In genomic region chr13:30376426-30377311, GRCh38 we compare ENCODE assay signal across 8 cellular contexts. TPM values are rescaled to one million over a fixed set of nuclear protein-coding genes. Genes with fewer than 3 reads are reported as not detected.
A peak's percentile ranks its signal among the peaks of the same experiment; 100 is the strongest.
DNase-seq lines count a peak whose midpoint lies in the region; ATAC-seq and TF ChIP-seq lines count a peak whose summit lies in the region.

No MANE protein-coding gene starts in this region.

- intact Hi-C loops in sigmoid colon (cut with DNase I), result no loop called here

- TF ChIP-seq CTCF in GM06990 (IDR thresholded peaks at IDR 0.05; ENCODE audit: insufficient read depth, low read length, poor library complexity, severe bottlenecking) (no peak), KMS-11 (conservative IDR thresholded peaks at IDR 0.05; ENCODE audit: low read depth, low read length) (no peak), foreskin keratinocyte (conservative IDR thresholded peaks at IDR 0.05) (no peak), sigmoid colon (IDR thresholded peaks at IDR 0.05) (no peak)

- no peak for TF ChIP-seq POLR2A in sigmoid colon (IDR thresholded peaks at IDR 0.05)

- H3K27me3 ChIP-seq in GM06990 (replicated peaks; ENCODE audit: control insufficient read depth, insufficient read depth, low read length), result no peaks in the 10 kb centered on the region
- no peaks in the 10 kb centered on the region for H3K27me3 ChIP-seq in KMS-11 (ENCODE audit: insufficient read depth, low read depth)
- no peaks in the 10 kb centered on the region for H3K27me3 ChIP-seq in foreskin keratinocyte
- no peaks in the 10 kb centered on the region for H3K27me3 ChIP-seq in sigmoid colon

- ATAC-seq in GM21423 (IDR thresholded peaks at IDR 0.05; ENCODE audit: unreplicated experiment) (peak; percentile 55), foreskin keratinocyte (peak; percentile 27)

- H3K9ac ChIP-seq in KMS-11, result no peak overlapping the region

- H4K20me1 ChIP-seq in KMS-11 (ENCODE audit: insufficient read depth), result no peaks in the 10 kb centered on the region

- peak overlapping the region; percentile 58 for H2AFZ ChIP-seq in KMS-11 (ENCODE audit: low read depth)

- TF ChIP-seq EP300 in sigmoid colon (IDR thresholded peaks at IDR 0.05), result no peak

- no peaks in the 10 kb centered on the region for H3K79me2 ChIP-seq in KMS-11 (ENCODE audit: insufficient read depth, low read depth)

- no peaks in the 10 kb centered on the region for H3K9me3 ChIP-seq in sigmoid colon

- peak overlapping the region; percentile 54 for H3K4me3 ChIP-seq in GM06990 (replicated peaks; ENCODE audit: low read depth, low read length)
- no peak overlapping the region for H3K4me3 ChIP-seq in KMS-11 (IDR thresholded peaks at IDR 0.05; ENCODE audit: insufficient read depth, low read depth, low read length)
- no peak overlapping the region for H3K4me3 ChIP-seq in sigmoid colon

- peak overlapping the region; percentile 34; the same call in 1 of the 2 replicates for H3K4me2 ChIP-seq in KMS-11

- no peaks in the 10 kb centered on the region for H3K36me3 ChIP-seq in GM06990 (ENCODE audit: control insufficient read depth, insufficient read depth, low read length)
- no peaks in the 10 kb centered on the region for H3K36me3 ChIP-seq in KMS-11 (ENCODE audit: insufficient read depth)
- no peaks in the 10 kb centered on the region for H3K36me3 ChIP-seq in sigmoid colon

- peaks cover 14% of the 10 kb centered on the region for H3K4me1 ChIP-seq in KMS-11 (ENCODE audit: low read depth, poor library complexity, severe bottlenecking)
- no peaks in the 10 kb centered on the region for H3K4me1 ChIP-seq in foreskin keratinocyte
- peaks cover 0 to 15% (median 0%) of the 10 kb centered on the region in 4 donors for H3K4me1 ChIP-seq in sigmoid colon

- peak; percentile 68 for DNase-seq in GM06990 (ENCODE audit: extremely low read depth, insufficient read length)
- peak; percentile 19 to 47 (median 40) for DNase-seq in activated CD4-positive, CD25-positive, alpha-beta regulatory T cell (lab: John Stamatoyannopoulos, UW)
- DNase-seq in foreskin keratinocyte, result no peak
- DNase-seq in stimulated activated naive CD4-positive, alpha-beta T cell (lab: John Stamatoyannopoulos, UW), result peak; percentile 30 to 87 (median 66)
- DNase-seq in ecto neural progenitor cell (ENCODE audit: low spot score), result no peak
- DNase-seq in sigmoid colon, result no peak

- peak overlapping the region; percentile 31; the same call in 1 of the 2 replicates for H3K27ac ChIP-seq in KMS-11
- no peak overlapping the region for H3K27ac ChIP-seq in foreskin keratinocyte
- no peak overlapping the region for H3K27ac ChIP-seq in sigmoid colon

- 32 to 34% methylated on average over 5 of the region's 5 CpGs for WGBS in sigmoid colon, 2 donors

RNA-seq across cellular contexts. Expression of gene UBE2L5, which starts 45.6 kb away (rescaled TPM):
- not detected in 2 replicates for total RNA-seq in foreskin keratinocyte
- polyA plus RNA-seq in foreskin keratinocyte, result not detected in 2 replicates
- 1 to 10 TPM in 1 of 4 donors, under 1 TPM in 1, not detected in 2; 0.95 to 1.6 TPM for total RNA-seq in sigmoid colon
- under 1 TPM in 2 of 3 donors, not detected in 1; 0.09 to 0.60 TPM for polyA plus RNA-seq in sigmoid colon

Comparison
In these comparisons a context has a peak if more than half of its experiments do, and no peak if none do; other contexts are left out.
1. DNase-seq: peak in GM06990 (single experiment), activated CD4-positive, CD25-positive, alpha-beta regulatory T cell (4 of 4) and stimulated activated naive CD4-positive, alpha-beta T cell (6 of 6); none in foreskin keratinocyte (0 of 2), ecto neural progenitor cell (single experiment) and sigmoid colon (single experiment).